In genomic region chr13:45365558-45365885, GRCh38 we compare ENCODE assay signal across 1 cellular context.
TF ChIP-seq lines count a peak whose summit lies in the region.

No MANE protein-coding gene starts in this region.

TF ChIP-seq in HCT116, 20 proteins besides CTCF, POLR2A, EP300 and RAD21:
- TF ChIP-seq EZH2 (IDR thresholded peaks at IDR 0.05) (no peak), ELF1 (IDR thresholded peaks at IDR 0.05; ENCODE audit: borderline replicate concordance, low read depth) (no peak), SP1 (IDR thresholded peaks at IDR 0.05; ENCODE audit: low read depth) (no peak), REST (IDR thresholded peaks at IDR 0.05; ENCODE audit: low read depth) (no peak), EGR1 (IDR thresholded peaks at IDR 0.05; ENCODE audit: low read depth) (no peak), MAX (IDR thresholded peaks at IDR 0.05) (no peak), FOSL1 (IDR thresholded peaks at IDR 0.05; ENCODE audit: low read depth) (no peak), SIN3A (IDR thresholded peaks at IDR 0.05; ENCODE audit: low read depth) (no peak), ZNF274 (IDR thresholded peaks at IDR 0.05; ENCODE audit: low read depth, low read length) (no peak)
